Comparison of ENCODE assay signal across 9 cellular contexts in genomic region chr15:63288778-63289378, GRCh38. TPM values are rescaled to one million over a fixed set of nuclear protein-coding genes. Genes with fewer than 3 reads are reported as not detected.
DNase-seq lines count a peak whose midpoint lies in the region; ATAC-seq, FAIRE-seq and TF ChIP-seq lines count a peak whose summit lies in the region.
"Had no signal": no experiment of that assay in that cellular context is flagged by ENCODE, and none has a peak within 500 bp of the region (broad histone marks: within the 10 kb centered on the region; RNA-seq: fewer than 3 reads in every experiment).

No MANE protein-coding gene starts in this region.

- ATAC-seq in HG02885 (IDR thresholded peaks at IDR 0.05; ENCODE audit: poor library complexity, unreplicated experiment) (no peak), GM19395 (IDR thresholded peaks at IDR 0.05; ENCODE audit: unreplicated experiment) (no peak), GM19324 (IDR thresholded peaks at IDR 0.05; ENCODE audit: low FRiP score, unreplicated experiment) (no peak)

- peaks cover 9% of the 10 kb centered on the region for H3K4me1 Mint-ChIP-seq in Calu3 (ENCODE audit: low read depth, unreplicated experiment)

- no peak overlapping the region for H3K4me3 Mint-ChIP-seq in Calu3 (ENCODE audit: low read depth, unreplicated experiment)

- no TSS peak for BruUV-seq in Calu3 (replicated peaks; lab: Mats Ljungman, UMichigan)

- H3K79me2 ChIP-seq in OCI-LY1 (ENCODE audit: insufficient read depth, low read length) = no peaks in the 10 kb centered on the region

- no peak overlapping the region for H2AFZ ChIP-seq in OCI-LY1 (ENCODE audit: low read length)

- no peaks in the 10 kb centered on the region for H3K27me3 ChIP-seq in OCI-LY1 (ENCODE audit: insufficient read depth, low read length)
- H3K27me3 ChIP-seq: SJCRH30 had no signal

- DNase-seq in Calu3 (peak; percentile 30), HS-5 (ENCODE audit: low read depth) (peak; percentile 46), lung microvascular endothelial cell (ENCODE audit: low read depth in 2 of 2) (peak; percentile 70 to 79)

- no peaks in the 10 kb centered on the region for H3K36me3 Mint-ChIP-seq in Calu3 (ENCODE audit: insufficient read depth, unreplicated experiment)

- H3K4me2 ChIP-seq in OCI-LY1 (ENCODE audit: low read length) = no peak overlapping the region

- CTCF ChIA-PET in Calu3 (lab: Charles Lee) = interaction anchor here (0.6 to 3.8 kb wide), 5 partner anchors 11 to 178 kb away, joined by 3 to 37 read pairs (median 3); partner anchors contain the start of gene APH1B

- no peak overlapping the region for H3K4me3 ChIP-seq in OCI-LY1 (ENCODE audit: low read depth, low read length, poor library complexity, severe bottlenecking)
- H3K4me3 ChIP-seq: SJCRH30 had no signal

- H3K9me3 ChIP-seq in OCI-LY1 (ENCODE audit: low read length) = no peaks in the 10 kb centered on the region
- H3K9me3 ChIP-seq: SJCRH30 had no signal

- intact Hi-C loops in Calu3 (cut with micrococcal nuclease; ENCODE audit: unreplicated experiment) = loop anchor here (1.0 to 2.0 kb wide), 2 partner anchors 114 to 172 kb away; no protein-coding TSS in a partner anchor

- H4K20me1 ChIP-seq in OCI-LY1 (ENCODE audit: insufficient read depth, low read length) = no peaks in the 10 kb centered on the region

- peaks cover 9% of the 10 kb centered on the region; the same call in 1 of the 2 replicates for H3K36me3 ChIP-seq in OCI-LY1 (ENCODE audit: insufficient read depth, low read length)
- H3K36me3 ChIP-seq: SJCRH30 had no signal

- no peak overlapping the region for H3K9ac ChIP-seq in OCI-LY1 (ENCODE audit: low read length)

- TF ChIP-seq CTCF in Calu3 (IDR thresholded peaks at IDR 0.05; ENCODE audit: unreplicated experiment) = peak; percentile 55
- TF ChIP-seq CTCF in OCI-LY1 (IDR thresholded peaks at IDR 0.05; ENCODE audit: low read length) = peak; percentile 82

- no peaks in the 10 kb centered on the region for H3K27me3 Mint-ChIP-seq in Calu3 (ENCODE audit: unreplicated experiment)

- H3K9me2 ChIP-seq in OCI-LY1 (ENCODE audit: low read depth, low read length) = no peaks in the 10 kb centered on the region

- H3K4me1 ChIP-seq in OCI-LY1 (ENCODE audit: insufficient read depth, low read length, severe bottlenecking) = peaks cover 7% of the 10 kb centered on the region

- peak; percentile 78 for FAIRE-seq in colon (lab: Jason Lieb, UNC)

- H3K9me3 Mint-ChIP-seq in Calu3 (ENCODE audit: low read depth, unreplicated experiment) = no peaks in the 10 kb centered on the region

- H3K27ac Mint-ChIP-seq in Calu3 (ENCODE audit: unreplicated experiment) = no peak overlapping the region

- no peaks in the 10 kb centered on the region for H3F3A ChIP-seq in OCI-LY1 (ENCODE audit: insufficient read depth, low read length)

- H3K27ac ChIP-seq in OCI-LY1 (ENCODE audit: low read depth, low read length, poor library complexity, severe bottlenecking) = no peak overlapping the region
- H3K27ac ChIP-seq: SJCRH30 had no signal

RNA-seq across cellular contexts. Expression of gene APH1B, which starts 11.5 kb away (rescaled TPM):
- total RNA-seq in Calu3 (2022) (11.4 and 11.6 TPM in 2 replicates), lung microvascular endothelial cell (18.3 and 25.6 TPM in 2 replicates)
